In genomic region chr7:115678049-115678982, GRCh38 we compare ENCODE assay signal across 13 cellular contexts.
DNase-seq lines count a peak whose midpoint lies in the region; FAIRE-seq and TF ChIP-seq lines count a peak whose summit lies in the region.
"Had no signal": no experiment of that assay in that cellular context is flagged by ENCODE, and none has a peak within 500 bp of the region (broad histone marks: within the 10 kb centered on the region; RNA-seq: fewer than 3 reads in every experiment).

No MANE protein-coding gene starts in this region.

- 37 to 52% (median 44%) methylated on average over 12 of the region's 12 CpGs for WGBS in small intestine, 3 donors

- peaks cover 3% of the 10 kb centered on the region for H3K27me3 Mint-ChIP-seq in endothelial cell (ENCODE audit: unreplicated experiment)
- H3K27me3 Mint-ChIP-seq: dendritic cell treated with granulocyte-macrophage colony-stimulating factor and Interleukin-4, amounts not matched to agents 40 ng/mL and 50 ng/mL, for 4 days; naive thymus-derived CD8-positive, alpha-beta T cell had no signal

- H3K4me3 Mint-ChIP-seq in endothelial cell (ENCODE audit: unreplicated experiment) = no peak overlapping the region
- H3K4me3 Mint-ChIP-seq: dendritic cell treated with granulocyte-macrophage colony-stimulating factor and Interleukin-4, amounts not matched to agents 40 ng/mL and 50 ng/mL, for 4 days; naive thymus-derived CD8-positive, alpha-beta T cell had no signal

- H3K4me3 ChIP-seq in fibroblast of mammary gland (ENCODE audit: control insufficient read depth, low read depth, low read length) (no peak overlapping the region), small intestine (ENCODE audit: low read depth in 1 of 2, low read length in 2 of 2) (no peak overlapping the region)
- H3K4me3 ChIP-seq: thyroid gland had no signal

- no peaks in the 10 kb centered on the region for H3K27me3 ChIP-seq in small intestine (ENCODE audit: control insufficient read depth in 2 of 2, insufficient read depth in 2 of 2, low read length in 2 of 2)
- H3K27me3 ChIP-seq: thyroid gland had no signal

- no peaks in the 10 kb centered on the region for H3K9me3 Mint-ChIP-seq in endothelial cell (ENCODE audit: unreplicated experiment)
- H3K9me3 Mint-ChIP-seq: dendritic cell treated with granulocyte-macrophage colony-stimulating factor and Interleukin-4, amounts not matched to agents 40 ng/mL and 50 ng/mL, for 4 days; naive thymus-derived CD8-positive, alpha-beta T cell had no signal

- TF ChIP-seq CTCF in fibroblast of mammary gland (conservative IDR thresholded peaks at IDR 0.05; ENCODE audit: control insufficient read depth, insufficient read depth, low read depth, low read length) (no peak), GM20000 (IDR thresholded peaks at IDR 0.05; ENCODE audit: extremely low read depth, missing control alignments) (no peak), endothelial cell (IDR thresholded peaks at IDR 0.05; ENCODE audit: unreplicated experiment) (no peak)

- no peaks in the 10 kb centered on the region for H3K4me1 ChIP-seq in small intestine (ENCODE audit: control insufficient read depth in 2 of 2, insufficient read depth in 1 of 2, low read depth in 1 of 2, low read length in 1 of 2)
- H3K4me1 ChIP-seq: thyroid gland had no signal

- no peaks in the 10 kb centered on the region for H3K36me3 Mint-ChIP-seq in endothelial cell (ENCODE audit: low read depth, unreplicated experiment)
- H3K36me3 Mint-ChIP-seq: naive thymus-derived CD8-positive, alpha-beta T cell had no signal

- DNase-seq in DMS79 treated with DMSO at 0.1 percent for 48 hours (lab: John Stamatoyannopoulos, UW) = peak; percentile 21
- DNase-seq in DMS79 (lab: John Stamatoyannopoulos, UW) = no peak
- peak; percentile 67 for DNase-seq in NCI-H748 (lab: John Stamatoyannopoulos, UW; ENCODE audit: unreplicated experiment)
- DNase-seq in fibroblast of mammary gland (ENCODE audit: low read depth) = peak; percentile 19
- DNase-seq in small intestine = peak; percentile 23
- no peak for DNase-seq in GM20000 (ENCODE audit: low spot score)
- no peak for DNase-seq in activated CD4-positive, alpha-beta T cell treated with anti-CD3 and anti-CD28 coated beads for 48 hours
- no peak for DNase-seq in endothelial cell (ENCODE audit: low spot score)
- DNase-seq: naive thymus-derived CD8-positive, alpha-beta T cell; stimulated activated CD4-positive, alpha-beta T cell treated with anti-CD3 and anti-CD28 coated beads, Interleukin-4, amount 100 ng/mL, for 1 hour; thyroid gland had no signal

- no peaks in the 10 kb centered on the region for H3K4me1 Mint-ChIP-seq in endothelial cell (ENCODE audit: unreplicated experiment)
- H3K4me1 Mint-ChIP-seq: naive thymus-derived CD8-positive, alpha-beta T cell had no signal

- H3K36me3 ChIP-seq in small intestine (ENCODE audit: control insufficient read depth in 2 of 2, insufficient read depth in 2 of 2, low read length in 2 of 2) = no peaks in the 10 kb centered on the region
- H3K36me3 ChIP-seq: thyroid gland had no signal

- FAIRE-seq in small intestine (lab: Jason Lieb, UNC) = no peak

- H3K27ac Mint-ChIP-seq in endothelial cell (ENCODE audit: unreplicated experiment) = no peak overlapping the region
- H3K27ac Mint-ChIP-seq: dendritic cell treated with granulocyte-macrophage colony-stimulating factor and Interleukin-4, amounts not matched to agents 40 ng/mL and 50 ng/mL, for 4 days; naive thymus-derived CD8-positive, alpha-beta T cell had no signal

- no peak overlapping the region for H3K27ac ChIP-seq in small intestine (ENCODE audit: low read depth in 1 of 2, low read length in 1 of 2)
- H3K27ac ChIP-seq: KMS-11, thyroid gland had no signal

- H3K9me3 ChIP-seq in small intestine (ENCODE audit: control insufficient read depth, low read depth) = no peaks in the 10 kb centered on the region
- H3K9me3 ChIP-seq: thyroid gland had no signal

Comparison
In these comparisons a context has a peak if more than half of its experiments do, and no peak if none do; other contexts are left out.
1. DNase-seq: peak in DMS79 treated with DMSO at 0.1 percent for 48 hours (single experiment), NCI-H748 (single experiment), fibroblast of mammary gland (single experiment) and small intestine (single experiment); none in DMS79 (single experiment), GM20000 (single experiment), activated CD4-positive, alpha-beta T cell treated with anti-CD3 and anti-CD28 coated beads for 48 hours (single experiment) and endothelial cell (single experiment).